Comparison of ENCODE assay signal across 18 cellular contexts in genomic region chr3:49523756-49524747, GRCh38. TPM values are rescaled to one million over a fixed set of nuclear protein-coding genes. Genes with fewer than 3 reads are reported as not detected.
A peak's percentile ranks its signal among the peaks of the same experiment; 100 is the strongest.
DNase-seq lines count a peak whose midpoint lies in the region; ATAC-seq, FAIRE-seq and TF ChIP-seq lines count a peak whose summit lies in the region.
"Had no signal": no experiment of that assay in that cellular context is flagged by ENCODE, and none has a peak within 500 bp of the region (broad histone marks: within the 10 kb centered on the region; RNA-seq: fewer than 3 reads in every experiment).

No MANE protein-coding gene starts in this region.

- no peak overlapping the region for H3K4me3 ChIP-seq in prostate gland

- no peaks in the 10 kb centered on the region for H3K36me3 ChIP-seq in prostate gland

- H3K27ac ChIP-seq in prostate gland, result peak overlapping the region in 1 of 2 donors; percentile 27

- no peaks in the 10 kb centered on the region for H3K27me3 Mint-ChIP-seq in T-helper 17 cell
- H3K27me3 Mint-ChIP-seq: activated CD4-positive, alpha-beta memory T cell treated with anti-CD3 and anti-CD28 coated beads for 36 hours; activated naive CD8-positive, alpha-beta T cell treated with anti-CD3 and anti-CD28 coated beads, Interleukin-2, amount 50 U/mL, for 24 hours had no signal

- no peaks in the 10 kb centered on the region for H3K27me3 ChIP-seq in prostate gland (replicated peaks; ENCODE audit: insufficient read depth)

- DNase-seq in GM12891 (ENCODE audit: insufficient read length, low spot score), result no peak
- DNase-seq in T-helper 17 cell, result no peak
- DNase-seq in prostate gland (ENCODE audit: low spot score), result peak; percentile 77
- DNase-seq in Right ventricle myocardium superior, result no peak
- DNase-seq in AG20443 (ENCODE audit: low spot score), result no peak
- DNase-seq in NCI-H2227 (lab: John Stamatoyannopoulos, UW; ENCODE audit: unreplicated experiment), result no peak
- no peak for DNase-seq in GM20000 (ENCODE audit: low spot score)
- DNase-seq: activated CD4-positive, alpha-beta memory T cell treated with anti-CD3 and anti-CD28 coated beads for 36 hours; activated naive CD8-positive, alpha-beta T cell treated with anti-CD3 and anti-CD28 coated beads, Interleukin-2, amount 50 U/mL, for 24 hours; activated T-cell treated with anti-CD3 and anti-CD28 coated beads, Interleukin-2, amount 50 U/mL, for 4 hours; DMS 273 treated with DMSO at 0.1 percent for 48 hours; H9; left cardiac atrium; NCI-H1092 treated with DMSO at 0.1 percent for 48 hours; NCI-H2171; NCI-H82; stimulated activated CD4-positive, alpha-beta T cell treated with anti-CD3 and anti-CD28 coated beads, Interleukin-1b, Interleukin-23, amount 100 ng/mL, for 48 hours had no signal

- no peaks in the 10 kb centered on the region for H3K4me1 ChIP-seq in prostate gland (replicated peaks)

- TF ChIP-seq CTCF in prostate gland (IDR thresholded peaks at IDR 0.05), result no peak
- no peak for TF ChIP-seq CTCF in GM20000 (IDR thresholded peaks at IDR 0.05; ENCODE audit: extremely low read depth, missing control alignments)

- ATAC-seq in T-helper 17 cell (no peak), esophagus mucosa (peak; percentile 87), Right ventricle myocardium superior (ENCODE audit: poor library complexity) (no peak)
- ATAC-seq: activated naive CD8-positive, alpha-beta T cell treated with anti-CD3 and anti-CD28 coated beads, Interleukin-2, amount 50 U/mL, for 24 hours; activated T-cell treated with anti-CD3 and anti-CD28 coated beads, Interleukin-2, amount 50 U/mL, for 4 hours; left cardiac atrium had no signal

- H3K9me3 ChIP-seq in T-helper 17 cell (ENCODE audit: control insufficient read depth, low read length, poor library complexity, severe bottlenecking) (no peaks in the 10 kb centered on the region), prostate gland (no peaks in the 10 kb centered on the region)

- H3K27ac Mint-ChIP-seq in T-helper 17 cell, result peak overlapping the region; percentile 3
- H3K27ac Mint-ChIP-seq: activated CD4-positive, alpha-beta memory T cell treated with anti-CD3 and anti-CD28 coated beads for 36 hours; activated naive CD8-positive, alpha-beta T cell treated with anti-CD3 and anti-CD28 coated beads, Interleukin-2, amount 50 U/mL, for 24 hours had no signal

- WGBS in prostate gland, result 39% methylated on average over 5 of the region's 5 CpGs

- no peak overlapping the region for H3K4me3 Mint-ChIP-seq in T-helper 17 cell
- H3K4me3 Mint-ChIP-seq: activated CD4-positive, alpha-beta memory T cell treated with anti-CD3 and anti-CD28 coated beads for 36 hours; activated naive CD8-positive, alpha-beta T cell treated with anti-CD3 and anti-CD28 coated beads, Interleukin-2, amount 50 U/mL, for 24 hours; activated T-cell treated with anti-CD3 and anti-CD28 coated beads, Interleukin-2, amount 50 U/mL, for 4 hours; H9 had no signal

- TF ChIP-seq POLR2A in GM12891 (IDR thresholded peaks at IDR 0.05; ENCODE audit: low read depth, low read length) (no peak), prostate gland (IDR thresholded peaks at IDR 0.05) (no peak)

- H3K4me1 Mint-ChIP-seq in T-helper 17 cell, result peaks cover 5% of the 10 kb centered on the region

- no peaks in the 10 kb centered on the region for H3K36me3 Mint-ChIP-seq in T-helper 17 cell (ENCODE audit: low read depth)

- intact Hi-C loops in prostate gland (cut with DNase I), result no loop called here
- intact Hi-C loops in Right ventricle myocardium superior (cut with DNase I), result no loop called here

- FAIRE-seq in GM12891 (lab: Jason Lieb, UNC), result no peak

TF ChIP-seq in GM12891, 5 proteins besides CTCF, POLR2A, EP300 and RAD21:
- TF ChIP-seq POU2F2 (IDR thresholded peaks at IDR 0.05; ENCODE audit: low read depth, low read length), result no peak
- TF ChIP-seq TAF1 (IDR thresholded peaks at IDR 0.05; ENCODE audit: low read depth, low read length), result no peak
- TF ChIP-seq SPI1 (IDR thresholded peaks at IDR 0.05; ENCODE audit: low read depth, low read length), result peak; percentile 78
- no peak for TF ChIP-seq PAX5 (IDR thresholded peaks at IDR 0.05; ENCODE audit: insufficient read depth, low read length, severe bottlenecking)
- no peak for TF ChIP-seq POLR2AphosphoS5 (IDR thresholded peaks at IDR 0.05; ENCODE audit: low read depth, low read length)
TF ChIP-seq in GM12891: peak in this region for 1.

RNA-seq across cellular contexts. Expression of gene BSN, which starts 30.2 kb away (rescaled TPM):
- 0.04 TPM for polyA plus RNA-seq in GM12891 (2012; ENCODE audit: low read depth, missing spikeins)
- total RNA-seq in T-helper 17 cell (under 1 TPM; 0.12 to 0.29 TPM), esophagus mucosa (0.08 TPM), prostate gland (10 to 100 TPM in 1 of 2 donors, under 1 TPM in 1; 0.82 to 11.6 TPM), Right ventricle myocardium superior (0.27 TPM)

RNA-seq across cellular contexts. Expression of gene DAG1, which starts 54.0 kb away (rescaled TPM):
- 4.3 TPM for polyA plus RNA-seq in GM12891 (2012; ENCODE audit: low read depth, missing spikeins)
- total RNA-seq in T-helper 17 cell (10 to 100 TPM; 18.0 to 18.9 TPM), esophagus mucosa (48.3 TPM), prostate gland (100 to 1,000 TPM in 1 of 2 donors, 10 to 100 TPM in 1; 86.7 to 213 TPM), Right ventricle myocardium superior (122 TPM)
